In genomic region chr15:65771870-65772269, GRCh38 we compare ENCODE assay signal across 18 cellular contexts.
"Had no signal": no experiment of that assay in that cellular context is flagged by ENCODE, and none has a peak within 500 bp of the region (broad histone marks: within the 10 kb centered on the region; RNA-seq: fewer than 3 reads in every experiment).

No MANE protein-coding gene starts in this region.

- H3K27ac ChIP-seq: cardiac muscle cell, dorsolateral prefrontal cortex, lower lobe of right lung, suprapubic skin, transverse colon, vagina had no signal

- H3K4me3 ChIP-seq: cardiac muscle cell, dorsolateral prefrontal cortex, lower lobe of right lung, suprapubic skin, transverse colon, vagina had no signal

- H3K27me3 Mint-ChIP-seq: activated naive CD8-positive, alpha-beta T cell treated with anti-CD3 and anti-CD28 coated beads for 36 hours; progenitor cell of endocrine pancreas; stimulated activated naive CD8-positive, alpha-beta T cell treated with anti-CD3 and anti-CD28 coated beads, Interleukin-15, Interleukin-2, amounts not matched to agents 100 ng/mL and 50 ng/mL, for 24 hours; T-cell had no signal

- ATAC-seq: T-cell had no signal

- H3K9me3 ChIP-seq: lower lobe of right lung, suprapubic skin, transverse colon, vagina had no signal

- H3K4me3 Mint-ChIP-seq: activated naive CD8-positive, alpha-beta T cell treated with anti-CD3 and anti-CD28 coated beads for 36 hours; activated T-helper 1 cell treated with anti-CD3 and anti-CD28 coated beads, Interleukin-12 subunit alpha, Interleukin-12 subunit beta, Interleukin-2, Interleukin-4 antibody, amounts not matched to agents 30 ng/mL and 10 ng/mL and 1 ng/mL, durations not matched to agents 14 hours and 24 hours and 36 hours; stimulated activated naive CD8-positive, alpha-beta T cell treated with anti-CD3 and anti-CD28 coated beads, Interleukin-15, Interleukin-2, amounts not matched to agents 100 ng/mL and 50 ng/mL, for 24 hours had no signal

- H3K4me1 ChIP-seq: suprapubic skin had no signal

- DNase-seq: activated CD4-positive, alpha-beta T cell treated with anti-CD3 and anti-CD28 coated beads, Interleukin-2, amount 50 U/mL, for 1 hour; activated CD4-positive, CD25-positive, alpha-beta regulatory T cell treated with anti-CD3 and anti-CD28 coated beads, Interleukin-2, amount 50 U/mL, for 72 hours; activated gamma-delta T cell treated with Interleukin-2 at 50 U/mL for 16 hours; activated naive CD8-positive, alpha-beta T cell treated with anti-CD3 and anti-CD28 coated beads for 36 hours; amygdala; dorsolateral prefrontal cortex; hypothalamus; lower lobe of right lung; stimulated activated CD4-positive, alpha-beta T cell treated with anti-CD3 and anti-CD28 coated beads, Interleukin-2, amount 100 ng/mL, for 24 hours; T-cell; T1000; transverse colon had no signal

- H3K9me3 Mint-ChIP-seq: activated T-helper 1 cell treated with anti-CD3 and anti-CD28 coated beads, Interleukin-12 subunit alpha, Interleukin-12 subunit beta, Interleukin-2, Interleukin-4 antibody, amounts not matched to agents 30 ng/mL and 10 ng/mL and 1 ng/mL, durations not matched to agents 14 hours and 24 hours and 36 hours; stimulated activated naive CD8-positive, alpha-beta T cell treated with anti-CD3 and anti-CD28 coated beads, Interleukin-15, Interleukin-2, amounts not matched to agents 100 ng/mL and 50 ng/mL, for 24 hours; T-cell had no signal

- H3K27me3 ChIP-seq: cardiac muscle cell, dorsolateral prefrontal cortex, suprapubic skin, transverse colon, vagina had no signal

- H3K27ac Mint-ChIP-seq: activated naive CD8-positive, alpha-beta T cell treated with anti-CD3 and anti-CD28 coated beads for 36 hours; activated T-helper 1 cell treated with anti-CD3 and anti-CD28 coated beads, Interleukin-12 subunit alpha, Interleukin-12 subunit beta, Interleukin-2, Interleukin-4 antibody, amounts not matched to agents 30 ng/mL and 10 ng/mL and 1 ng/mL, durations not matched to agents 14 hours and 24 hours and 36 hours; stimulated activated naive CD8-positive, alpha-beta T cell treated with anti-CD3 and anti-CD28 coated beads, Interleukin-15, Interleukin-2, amounts not matched to agents 100 ng/mL and 50 ng/mL, for 24 hours had no signal

- H3K36me3 ChIP-seq: cardiac muscle cell, lower lobe of right lung, suprapubic skin, transverse colon, vagina had no signal
